11 cellular contexts compared by ENCODE assay signal in the genomic region with DNA sequence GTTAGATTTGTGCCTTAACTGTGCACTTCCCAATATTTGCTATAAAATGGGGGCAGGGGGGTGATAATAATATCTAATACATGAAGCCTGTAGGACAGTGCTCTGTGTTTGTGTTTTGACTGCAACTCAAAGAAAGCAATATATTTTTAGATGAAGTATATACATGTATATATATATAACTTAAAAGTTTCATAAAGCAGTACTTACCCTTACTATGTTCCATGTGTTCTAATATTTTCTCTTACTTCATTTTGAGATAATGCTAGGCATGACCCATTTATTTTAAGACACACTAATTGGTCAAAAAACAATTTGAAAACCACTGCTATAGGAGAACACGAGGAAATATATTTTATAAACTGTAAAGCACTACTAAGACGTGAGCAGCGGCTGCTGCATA. TPM values are rescaled to one million over a fixed set of nuclear protein-coding genes. Genes with fewer than 3 reads are reported as not detected.
DNase-seq lines count a peak whose midpoint lies in the region; ATAC-seq and TF ChIP-seq lines count a peak whose summit lies in the region.
"Had no signal": no experiment of that assay in that cellular context is flagged by ENCODE, and none has a peak within 500 bp of the region (broad histone marks: within the 10 kb centered on the region; RNA-seq: fewer than 3 reads in every experiment).

No MANE protein-coding gene starts in this region.

- H4K91ac ChIP-seq in IMR-90 (ENCODE audit: insufficient read depth, low read depth, low read length) = no peak overlapping the region

- no peak for TF ChIP-seq CTCF in AG10803 (conservative IDR thresholded peaks at IDR 0.05; ENCODE audit: low read length)
- TF ChIP-seq CTCF in IMR-90 (conservative IDR thresholded peaks at IDR 0.05; ENCODE audit: low read depth, low read length) = no peak
- no peak for TF ChIP-seq CTCF in chondrocyte (IDR thresholded peaks at IDR 0.05)
- no peak for TF ChIP-seq CTCF in CD14-positive monocyte (IDR thresholded peaks at IDR 0.05)

- H3K9me3 ChIP-seq in IMR-90 (ENCODE audit: control insufficient read depth, insufficient read depth, low read length) = no peaks in the 10 kb centered on the region

- H3K14ac ChIP-seq in IMR-90 (replicated peaks; ENCODE audit: low read depth, low read length) = no peak overlapping the region

- H3K27ac Mint-ChIP-seq in chondrocyte (ENCODE audit: unreplicated experiment) (peak overlapping the region; percentile 51), CD14-positive monocyte (peak overlapping the region in 1 of 7 donors; percentile 30)
- peak overlapping the region in 8 of 10 donors; percentile 40 to 99 (median 96) for H3K27ac Mint-ChIP-seq in naive thymus-derived CD8-positive, alpha-beta T cell

- peak overlapping the region; percentile 98 for H3K4me2 ChIP-seq in IMR-90 (ENCODE audit: low read depth, low read length)

- H3K36me3 ChIP-seq in IMR-90 (ENCODE audit: control insufficient read depth, insufficient read depth, low read length) = peaks cover 10% of the 10 kb centered on the region; the same call in 1 of the 2 replicates

- H3K27me3 ChIP-seq in IMR-90 (ENCODE audit: control insufficient read depth, insufficient read depth, low read length) = no peaks in the 10 kb centered on the region

- peak overlapping the region; percentile 98 for H3K4me3 Mint-ChIP-seq in chondrocyte (ENCODE audit: unreplicated experiment)
- peak overlapping the region; percentile 88 to 99 (median 98) for H3K4me3 Mint-ChIP-seq in naive thymus-derived CD8-positive, alpha-beta T cell
- H3K4me3 Mint-ChIP-seq in CD14-positive monocyte = no peak overlapping the region

- CTCF ChIA-PET in IMR-90 (lab: Yijun Ruan, JAX) = no interaction called here

- TF ChIP-seq RAD21 in IMR-90 (IDR thresholded peaks at IDR 0.05; ENCODE audit: low read length) = no peak

- DNase-seq in AG10803 (ENCODE audit: low read depth) (no peak), IMR-90 (no peak), chondrocyte (ENCODE audit: low spot score) (no peak), CD14-positive monocyte (ENCODE audit: low spot score) (no peak), HuH-7 (ENCODE audit: low spot score) (no peak)
- no peak for DNase-seq in naive thymus-derived CD8-positive, alpha-beta T cell
- DNase-seq: foreskin melanocyte; NCI-H146; stimulated activated CD4-positive, alpha-beta T cell treated with anti-CD3 and anti-CD28 coated beads, Interleukin-1b, Interleukin-23, amount 100 ng/mL, for 48 hours had no signal

- H2BK120ac ChIP-seq in IMR-90 (ENCODE audit: low read depth, low read length) = no peak overlapping the region

- H3K36me3 Mint-ChIP-seq in chondrocyte (ENCODE audit: low read depth) (peaks cover 14% of the 10 kb centered on the region), CD14-positive monocyte (peaks cover 30 to 36% of the 10 kb centered on the region in 2 donors)
- peaks cover 0 to 37% (median 4%) of the 10 kb centered on the region in 3 donors for H3K36me3 Mint-ChIP-seq in naive thymus-derived CD8-positive, alpha-beta T cell

- no peak overlapping the region for H2BK5ac ChIP-seq in IMR-90 (ENCODE audit: low read depth, low read length, poor library complexity, severe bottlenecking)

- H3K4me3 ChIP-seq in AG10803 (ENCODE audit: low read length) = peak overlapping the region; percentile 99
- peak overlapping the region; percentile 26; the same call in 1 of the 2 replicates for H3K4me3 ChIP-seq in IMR-90 (ENCODE audit: insufficient read depth, low read depth, low read length)

- H4K5ac ChIP-seq in IMR-90 (ENCODE audit: low read depth, low read length) = no peak overlapping the region

- no peak overlapping the region for H2AK9ac ChIP-seq in IMR-90 (replicated peaks; ENCODE audit: low read depth, low read length, poor library complexity)

- H3K4me1 ChIP-seq in IMR-90 (ENCODE audit: control insufficient read depth, insufficient read depth, low read length) = peaks cover 2% of the 10 kb centered on the region; the same call in 1 of the 2 replicates

- ATAC-seq in IMR-90 (ENCODE audit: low read depth) = no peak
- no peak for ATAC-seq in naive thymus-derived CD8-positive, alpha-beta T cell
- no peak for ATAC-seq in GM18868 (IDR thresholded peaks at IDR 0.05; ENCODE audit: unreplicated experiment)
- ATAC-seq in HG02970 (IDR thresholded peaks at IDR 0.05; ENCODE audit: low FRiP score, unreplicated experiment) = no peak

- no peak overlapping the region for H3K56ac ChIP-seq in IMR-90 (ENCODE audit: extremely low read depth, insufficient read depth, low read length)

- H3K23ac ChIP-seq in IMR-90 (ENCODE audit: low read depth, low read length) = 0 out of 2 replicates have a peak overlapping the region, but pooled peaks have one; percentile 42

- no peaks in the 10 kb centered on the region for H3K9me3 Mint-ChIP-seq in chondrocyte (ENCODE audit: low read depth)
- no peaks in the 10 kb centered on the region for H3K9me3 Mint-ChIP-seq in naive thymus-derived CD8-positive, alpha-beta T cell
- no peaks in the 10 kb centered on the region for H3K9me3 Mint-ChIP-seq in CD14-positive monocyte

- in situ Hi-C loops in IMR-90 (cut with MboI; ENCODE audit: low sequenced_read_pairs) = loop anchor here (5.0 to 10.0 kb wide), 2 partner anchors 71 to 454 kb away; partner anchors contain the start of gene MGAT1

- peaks cover 69% of the 10 kb centered on the region for H3K4me1 Mint-ChIP-seq in chondrocyte (ENCODE audit: low read depth)
- H3K4me1 Mint-ChIP-seq in naive thymus-derived CD8-positive, alpha-beta T cell = peaks cover 34 to 67% (median 66%) of the 10 kb centered on the region in 4 donors
- H3K4me1 Mint-ChIP-seq in CD14-positive monocyte = peaks cover 53% of the 10 kb centered on the region

- no CpG with 5 or more reads among the region's 3 CpGs for WGBS in IMR-90 (ENCODE audit: extremely low coverage in 2 of 2, insufficient read length in 1 of 2), 2 experiments

- TF ChIP-seq POLR2A in IMR-90 (IDR thresholded peaks at IDR 0.05; ENCODE audit: low read depth, low read length) = no peak

- BruUV-seq in IMR-90 (replicated peaks; lab: Mats Ljungman, UMichigan) = no TSS peak

- no peak overlapping the region for H2AK5ac ChIP-seq in IMR-90 (ENCODE audit: low read depth, low read length)

- no peak overlapping the region for H2BK15ac ChIP-seq in IMR-90 (ENCODE audit: low read depth, low read length)

- H3K9ac ChIP-seq in IMR-90 (ENCODE audit: low read depth, low read length) = no peak overlapping the region

- no peak overlapping the region for H4K8ac ChIP-seq in IMR-90 (ENCODE audit: low read depth in 2 of 2, low read length in 2 of 2)

- no peak overlapping the region for H3K4ac ChIP-seq in IMR-90 (ENCODE audit: low read depth, low read length)

- H3K79me1 ChIP-seq in IMR-90 (ENCODE audit: low read depth in 1 of 2, low read length in 2 of 2) = peaks cover 12 to 59% of the 10 kb centered on the region in 2 experiments; a peak in 3 of 4 replicates

- peaks cover 48% of the 10 kb centered on the region for H4K20me1 ChIP-seq in IMR-90 (ENCODE audit: insufficient read depth, low read length)

- no peaks in the 10 kb centered on the region for H3K27me3 Mint-ChIP-seq in chondrocyte (ENCODE audit: low read depth)
- no peaks in the 10 kb centered on the region for H3K27me3 Mint-ChIP-seq in naive thymus-derived CD8-positive, alpha-beta T cell
- H3K27me3 Mint-ChIP-seq in CD14-positive monocyte (ENCODE audit: low read depth in 3 of 3) = peaks cover 0 to 1% (median 0%) of the 10 kb centered on the region in 3 donors

- intact Hi-C loops in IMR-90 (cut with micrococcal nuclease) (no loop called here), CD14-positive monocyte (cut with micrococcal nuclease) (no loop called here)

- H3K18ac ChIP-seq in IMR-90 (ENCODE audit: low read depth, low read length) = no peak overlapping the region

- peaks cover 7% of the 10 kb centered on the region for H3K9me1 ChIP-seq in IMR-90 (ENCODE audit: insufficient read depth, low read length)

- H3K27ac ChIP-seq in IMR-90 (ENCODE audit: insufficient read depth, low read length) = no peak overlapping the region

- dilution Hi-C loops in IMR-90 (cut with HindIII; ENCODE audit: low sequenced_read_pairs, unreplicated experiment) = no loop called here

- H2AFZ ChIP-seq in IMR-90 (replicated peaks; ENCODE audit: low read length, poor library complexity) = no peak overlapping the region

- no peak overlapping the region for H2BK20ac ChIP-seq in IMR-90 (ENCODE audit: low read depth, low read length)

- POLR2A ChIA-PET in IMR-90 (lab: Charles Lee; ENCODE audit: unreplicated experiment) = no interaction called here
- POLR2A ChIA-PET in naive thymus-derived CD8-positive, alpha-beta T cell (lab: Charles Lee) = interaction anchor here (9.8 kb wide), 1 partner anchor 13 kb away, joined by 284 read pairs; the partner anchor contains the start of gene RACK1

RNA-seq across cellular contexts. Expression of gene TRIM52, which starts 2.4 kb away (rescaled TPM):
- total RNA-seq in IMR-90 (2012; rRNA removed) = 2.3 and 3.9 TPM in 2 replicates
- polyA plus RNA-seq in IMR-90 (2012; rRNA removed) = 6.1 and 6.9 TPM in 2 replicates
- 1.4 and 1.9 TPM in 2 replicates for polyA plus RNA-seq in IMR-90 (2012; cell fraction: cytosol; rRNA removed)
- polyA plus RNA-seq in IMR-90 (2012; cell fraction: nucleus; rRNA removed; ENCODE audit: low replicate concordance) = 11.0 and 27.8 TPM in 2 replicates
- 7.2 to 12.7 TPM (median 8.3 TPM) in 3 replicates for total RNA-seq in chondrocyte
- total RNA-seq in naive thymus-derived CD8-positive, alpha-beta T cell = 10 to 100 TPM; 62.7 to 64.2 TPM
- polyA plus RNA-seq in naive thymus-derived CD8-positive, alpha-beta T cell = 10 to 100 TPM; 23.6 to 36.3 (median 32.8) TPM
- 1 to 10 TPM; 5.7 to 8.5 TPM for polyA plus RNA-seq in CD14-positive monocyte

RNA-seq across cellular contexts. Expression of gene RACK1, which starts 14.9 kb away (rescaled TPM):
- total RNA-seq in IMR-90 (2012; rRNA removed) = 5,432 and 9,350 TPM in 2 replicates
- 4,263 and 4,589 TPM in 2 replicates for polyA plus RNA-seq in IMR-90 (2012; rRNA removed)
- polyA plus RNA-seq in IMR-90 (2012; cell fraction: cytosol; rRNA removed) = 5,168 and 5,845 TPM in 2 replicates
- 1,327 and 2,272 TPM in 2 replicates for polyA plus RNA-seq in IMR-90 (2012; cell fraction: nucleus; rRNA removed; ENCODE audit: low replicate concordance)
- total RNA-seq in chondrocyte = 995 to 1,189 TPM (median 1,167 TPM) in 3 replicates
- total RNA-seq in naive thymus-derived CD8-positive, alpha-beta T cell = 1,000 to 10,000 TPM; 2,236 to 2,371 TPM
- 1,000 to 10,000 TPM; 2,449 to 2,566 (median 2,565) TPM for polyA plus RNA-seq in naive thymus-derived CD8-positive, alpha-beta T cell
- 1,000 to 10,000 TPM; 1,150 to 1,195 TPM for polyA plus RNA-seq in CD14-positive monocyte

RNA-seq across cellular contexts. Expression of gene TRIM41, which starts 35.5 kb away (rescaled TPM):
- 5.9 and 6.9 TPM in 2 replicates for total RNA-seq in IMR-90 (2012; rRNA removed)
- polyA plus RNA-seq in IMR-90 (2012; rRNA removed) = 15.7 and 16.9 TPM in 2 replicates
- 9.6 and 12.6 TPM in 2 replicates for polyA plus RNA-seq in IMR-90 (2012; cell fraction: cytosol; rRNA removed)
- polyA plus RNA-seq in IMR-90 (2012; cell fraction: nucleus; rRNA removed; ENCODE audit: low replicate concordance) = 63.1 and 67.0 TPM in 2 replicates
- total RNA-seq in chondrocyte = 17.9 to 24.3 TPM (median 19.3 TPM) in 3 replicates
- 10 to 100 TPM; 33.3 to 40.7 TPM for total RNA-seq in naive thymus-derived CD8-positive, alpha-beta T cell
- 1 to 10 TPM; 1.1 to 2.6 (median 1.6) TPM for polyA plus RNA-seq in naive thymus-derived CD8-positive, alpha-beta T cell
- polyA plus RNA-seq in CD14-positive monocyte = under 1 TPM; 0.12 to 0.24 TPM

RNA-seq across cellular contexts. Expression of gene TRIM7, which starts 53.6 kb away (rescaled TPM):
- total RNA-seq in IMR-90 (2012; rRNA removed) (0.54 and 0.83 TPM in 2 replicates), chondrocyte (4.2 to 8.1 TPM (median 5.7 TPM) in 3 replicates)
- polyA plus RNA-seq in IMR-90 (2012; rRNA removed) (1.0 and 1.3 TPM in 2 replicates), CD14-positive monocyte (10 to 100 TPM; 10.3 to 12.8 TPM)
- polyA plus RNA-seq in IMR-90 (2012; cell fraction: cytosol; rRNA removed) = 1.6 and 1.8 TPM in 2 replicates
- polyA plus RNA-seq in IMR-90 (2012; cell fraction: nucleus; rRNA removed; ENCODE audit: low replicate concordance) = 0.76 and 1.6 TPM in 2 replicates
- 1 to 10 TPM; 3.7 to 4.2 TPM for total RNA-seq in naive thymus-derived CD8-positive, alpha-beta T cell
- under 1 TPM in 1 of 3 donors, not detected in 2; 0.40 TPM for polyA plus RNA-seq in naive thymus-derived CD8-positive, alpha-beta T cell

Comparison
In these comparisons a context has a peak if more than half of its experiments do, and no peak if none do; other contexts are left out.
1. H3K4me3 Mint-ChIP-seq: peak in chondrocyte (single experiment) and naive thymus-derived CD8-positive, alpha-beta T cell (10 of 10); none in CD14-positive monocyte (0 of 2).